In genomic region chr11:9460322-9461067, GRCh38 we compare ENCODE assay signal across 8 cellular contexts. TPM values are rescaled to one million over a fixed set of nuclear protein-coding genes. Genes with fewer than 3 reads are reported as not detected.
A peak's percentile ranks its signal among the peaks of the same experiment; 100 is the strongest.
DNase-seq lines count a peak whose midpoint lies in the region; ATAC-seq and TF ChIP-seq lines count a peak whose summit lies in the region.

ZNF143 (plus strand) TSS chr11:9461012; CDS start chr11:9471309, 10,297 bp downstream.

- TF ChIP-seq CTCF in dorsolateral prefrontal cortex (IDR thresholded peaks at IDR 0.05 in 54 of 56, conservative IDR thresholded peaks at IDR 0.05 in 2 of 56; ENCODE audit: low read depth in 1 of 56, partially characterized antibody in 56 of 56) (peak in 11 of 56 donors; percentile 3 to 34 (median 18)), liver (IDR thresholded peaks at IDR 0.05; ENCODE audit: low read depth, low read length, missing input control) (peak; percentile 14)

- TF ChIP-seq RAD21 in liver (IDR thresholded peaks at IDR 0.05), result peak in 1 of 2 donors; percentile 23

- H3K27ac ChIP-seq in dorsolateral prefrontal cortex (peak within 1 kb of the TSS; percentile 96 to 100 (median 100)), liver (ENCODE audit: low read depth in 1 of 2, low read length in 2 of 2) (peak within 1 kb of the TSS; percentile 95 to 98)

- no peaks in the 10 kb centered on the region for H3K9me3 Mint-ChIP-seq in activated CD4-positive, alpha-beta memory T cell treated with anti-CD3 and anti-CD28 coated beads for 36 hours

- intact Hi-C loops in activated CD4-positive, alpha-beta memory T cell treated with anti-CD3 and anti-CD28 coated beads for 36 hours (cut with micrococcal nuclease), result loop anchor here (1.0 to 5.0 kb wide), 17 partner anchors 76 to 1398 kb away; partner anchors contain the start of genes ADM, AKIP1, AMPD3 and EIF4G2
- intact Hi-C loops in dorsolateral prefrontal cortex (cut with DNase I), result loop anchor here (1.0 to 10.0 kb wide), 10 partner anchors 76 to 778 kb away; partner anchors contain the start of genes IPO7 (in 2 of the 2), TMEM41B (in 2 of the 2), DENND5A (in 1 of the 2) and RPL27A (in 1 of the 2)

- H3K27ac Mint-ChIP-seq in activated CD4-positive, alpha-beta memory T cell treated with anti-CD3 and anti-CD28 coated beads for 36 hours, result peak within 1 kb of the TSS; percentile 99

- WGBS in liver, result under 1% methylated on average over 45 of the region's 45 CpGs

- peaks cover 21% of the 10 kb centered on the region for H3K4me1 Mint-ChIP-seq in activated CD4-positive, alpha-beta memory T cell treated with anti-CD3 and anti-CD28 coated beads for 36 hours (ENCODE audit: low read depth)

- no peaks in the 10 kb centered on the region for H3K27me3 Mint-ChIP-seq in activated CD4-positive, alpha-beta memory T cell treated with anti-CD3 and anti-CD28 coated beads for 36 hours

- ATAC-seq in GM19438 (IDR thresholded peaks at IDR 0.05; ENCODE audit: low read depth, unreplicated experiment) (peak; percentile 84), HG03575 (IDR thresholded peaks at IDR 0.05; ENCODE audit: extremely low read depth, insufficient number of reproducible peaks, low FRiP score, unreplicated experiment) (peak; percentile 75)

- H3K27me3 ChIP-seq in dorsolateral prefrontal cortex (no peaks in the 10 kb centered on the region), liver (ENCODE audit: control insufficient read depth in 4 of 4, insufficient read depth in 4 of 4, low read length in 3 of 4) (no peaks in the 10 kb centered on the region)

- peak within 1 kb of the TSS; percentile 95 for H3K4me3 Mint-ChIP-seq in activated CD4-positive, alpha-beta memory T cell treated with anti-CD3 and anti-CD28 coated beads for 36 hours

- peak within 1 kb of the TSS; percentile 98 to 100 for H3K9ac ChIP-seq in liver (ENCODE audit: low read depth in 1 of 2, low read length in 2 of 2)

- POLR2A ChIA-PET in activated CD4-positive, alpha-beta memory T cell treated with anti-CD3 and anti-CD28 coated beads for 36 hours (lab: Charles Lee), result interaction anchor here (0.6 to 2.9 kb wide), 27 partner anchors 9 to 999 kb away, joined by 3 to 31 read pairs (median 4); partner anchors contain the start of genes DENND5A, IPO7, RPL27A and TMEM41B

- CTCF ChIA-PET in activated CD4-positive, alpha-beta memory T cell treated with anti-CD3 and anti-CD28 coated beads for 36 hours (lab: Charles Lee), result interaction anchor here (1.1 to 4.0 kb wide), 6 partner anchors 46 to 302 kb away, joined by 4 to 19 read pairs (median 4); partner anchors contain the start of gene IPO7

- H3K9me3 ChIP-seq in liver (ENCODE audit: control insufficient read depth in 4 of 4, low read length in 3 of 4), result no peaks in the 10 kb centered on the region

- H3K4me3 ChIP-seq in dorsolateral prefrontal cortex (peak within 1 kb of the TSS; percentile 73 to 100 (median 94)), liver (ENCODE audit: low read depth in 1 of 3, low read length in 3 of 3) (peak within 1 kb of the TSS; percentile 69 to 99 (median 92))

- H3K4me1 ChIP-seq in liver (ENCODE audit: control insufficient read depth in 4 of 4, insufficient read depth in 4 of 4, low read length in 3 of 4), result peaks cover 0 to 11% (median 4%) of the 10 kb centered on the region in 4 donors

- DNase-seq in CD1c-positive myeloid dendritic cell (ENCODE audit: extremely low spot score) (peak; percentile 100), NCI-H82 treated with DMSO at 0.1 percent for 48 hours (lab: John Stamatoyannopoulos, UW; ENCODE audit: unreplicated experiment) (peak; percentile 100), dorsolateral prefrontal cortex (peak; percentile 99 to 100 (median 100))
- peak; percentile 100 for DNase-seq in activated CD4-positive, alpha-beta memory T cell treated with anti-CD3 and anti-CD28 coated beads for 36 hours
- DNase-seq in stimulated activated CD4-positive, alpha-beta T cell treated with anti-CD3 and anti-CD28 coated beads, Interleukin-4, amount 100 ng/mL, for 24 hours, result peak; percentile 100

- no peaks in the 10 kb centered on the region for H3K36me3 ChIP-seq in liver (ENCODE audit: control insufficient read depth in 4 of 4, insufficient read depth in 3 of 4, low read depth in 1 of 4, low read length in 3 of 4)

- H3K36me3 Mint-ChIP-seq in activated CD4-positive, alpha-beta memory T cell treated with anti-CD3 and anti-CD28 coated beads for 36 hours, result peaks cover 8% of the 10 kb centered on the region

TF ChIP-seq in liver, 16 proteins besides CTCF, POLR2A, EP300 and RAD21:
- TF ChIP-seq, protein P1, sequence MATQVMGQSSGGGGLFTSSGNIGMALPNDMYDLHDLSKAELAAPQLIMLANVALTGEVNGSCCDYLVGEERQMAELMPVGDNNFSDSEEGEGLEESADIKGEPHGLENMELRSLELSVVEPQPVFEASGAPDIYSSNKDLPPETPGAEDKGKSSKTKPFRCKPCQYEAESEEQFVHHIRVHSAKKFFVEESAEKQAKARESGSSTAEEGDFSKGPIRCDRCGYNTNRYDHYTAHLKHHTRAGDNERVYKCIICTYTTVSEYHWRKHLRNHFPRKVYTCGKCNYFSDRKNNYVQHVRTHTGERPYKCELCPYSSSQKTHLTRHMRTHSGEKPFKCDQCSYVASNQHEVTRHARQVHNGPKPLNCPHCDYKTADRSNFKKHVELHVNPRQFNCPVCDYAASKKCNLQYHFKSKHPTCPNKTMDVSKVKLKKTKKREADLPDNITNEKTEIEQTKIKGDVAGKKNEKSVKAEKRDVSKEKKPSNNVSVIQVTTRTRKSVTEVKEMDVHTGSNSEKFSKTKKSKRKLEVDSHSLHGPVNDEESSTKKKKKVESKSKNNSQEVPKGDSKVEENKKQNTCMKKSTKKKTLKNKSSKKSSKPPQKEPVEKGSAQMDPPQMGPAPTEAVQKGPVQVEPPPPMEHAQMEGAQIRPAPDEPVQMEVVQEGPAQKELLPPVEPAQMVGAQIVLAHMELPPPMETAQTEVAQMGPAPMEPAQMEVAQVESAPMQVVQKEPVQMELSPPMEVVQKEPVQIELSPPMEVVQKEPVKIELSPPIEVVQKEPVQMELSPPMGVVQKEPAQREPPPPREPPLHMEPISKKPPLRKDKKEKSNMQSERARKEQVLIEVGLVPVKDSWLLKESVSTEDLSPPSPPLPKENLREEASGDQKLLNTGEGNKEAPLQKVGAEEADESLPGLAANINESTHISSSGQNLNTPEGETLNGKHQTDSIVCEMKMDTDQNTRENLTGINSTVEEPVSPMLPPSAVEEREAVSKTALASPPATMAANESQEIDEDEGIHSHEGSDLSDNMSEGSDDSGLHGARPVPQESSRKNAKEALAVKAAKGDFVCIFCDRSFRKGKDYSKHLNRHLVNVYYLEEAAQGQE (IDR thresholded peaks at IDR 0.05), result peak; percentile 94
- TF ChIP-seq FOXA2 (IDR thresholded peaks at IDR 0.05), result peak; percentile 44
- TF ChIP-seq NR2F2 (IDR thresholded peaks at IDR 0.05), result peak; percentile 43
- peak in 1 of 2 donors; percentile 48 for TF ChIP-seq RXRA (IDR thresholded peaks at IDR 0.05)
- peak; percentile 78 to 84 for TF ChIP-seq JUND (IDR thresholded peaks at IDR 0.05)
- peak; percentile 18 for TF ChIP-seq HNF4G (IDR thresholded peaks at IDR 0.05)
- peak; percentile 91 for TF ChIP-seq TAF1 (conservative IDR thresholded peaks at IDR 0.05)
- peak; percentile 55 for TF ChIP-seq ZBTB33 (IDR thresholded peaks at IDR 0.05)
- peak; percentile 97 for TF ChIP-seq SP1 (IDR thresholded peaks at IDR 0.05)
- TF ChIP-seq FOXA1 (IDR thresholded peaks at IDR 0.05), result peak; percentile 80
- peak; percentile 16 to 68 for TF ChIP-seq EGR1 (IDR thresholded peaks at IDR 0.05; ENCODE audit: low read depth in 2 of 2)
- TF ChIP-seq, protein P2, sequence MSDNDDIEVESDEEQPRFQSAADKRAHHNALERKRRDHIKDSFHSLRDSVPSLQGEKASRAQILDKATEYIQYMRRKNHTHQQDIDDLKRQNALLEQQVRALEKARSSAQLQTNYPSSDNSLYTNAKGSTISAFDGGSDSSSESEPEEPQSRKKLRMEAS (IDR thresholded peaks at IDR 0.05), result peak; percentile 18
- peak; percentile 100 for TF ChIP-seq YY1 (IDR thresholded peaks at IDR 0.05)
- peak; percentile 81 to 92 for TF ChIP-seq GABPA (IDR thresholded peaks at IDR 0.05 in 1 of 2, conservative IDR thresholded peaks at IDR 0.05 in 1 of 2)
- TF ChIP-seq, protein P3, sequence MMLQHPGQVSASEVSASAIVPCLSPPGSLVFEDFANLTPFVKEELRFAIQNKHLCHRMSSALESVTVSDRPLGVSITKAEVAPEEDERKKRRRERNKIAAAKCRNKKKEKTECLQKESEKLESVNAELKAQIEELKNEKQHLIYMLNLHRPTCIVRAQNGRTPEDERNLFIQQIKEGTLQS (IDR thresholded peaks at IDR 0.05), result peak; percentile 52
- peak; percentile 31 to 45 for TF ChIP-seq HNF4A (conservative IDR thresholded peaks at IDR 0.05)

RNA-seq across cellular contexts. Expression of gene ZNF143, which starts in this region (rescaled TPM):
- total RNA-seq in activated CD4-positive, alpha-beta memory T cell treated with anti-CD3 and anti-CD28 coated beads for 36 hours, result 10 to 100 TPM; 45.4 to 48.2 TPM
- 10 to 100 TPM; 12.5 to 37.0 (median 22.4) TPM for total RNA-seq in dorsolateral prefrontal cortex
- total RNA-seq in liver, result 10 to 100 TPM; 19.6 to 20.4 TPM
- polyA plus RNA-seq in liver, result 1 to 10 TPM; 4.3 to 4.8 TPM

Comparison
In these comparisons a context has a peak if more than half of its experiments do, and no peak if none do; other contexts are left out.
1. Peak in every context shown above with its lines: DNase-seq, ATAC-seq, H3K4me3 ChIP-seq and H3K27ac ChIP-seq.